23 cellular contexts compared by ENCODE assay signal in genomic region chr21:19844334-19844733, GRCh38.
"Had no signal": no experiment of that assay in that cellular context is flagged by ENCODE, and none has a peak within 500 bp of the region (broad histone marks: within the 10 kb centered on the region; RNA-seq: fewer than 3 reads in every experiment).

No MANE protein-coding gene starts in this region.

- H3K36me3 ChIP-seq: left lung, lower lobe of right lung, ovary, thoracic aorta, tibial nerve, upper lobe of left lung had no signal

- H3K79me2 ChIP-seq: hepatocyte had no signal

- H3K4me3 ChIP-seq: coronary artery, hepatocyte, left lung, lower lobe of right lung, ovary, thoracic aorta, tibial nerve, upper lobe of left lung had no signal

- H2AFZ ChIP-seq: hepatocyte had no signal

- H3K9me3 ChIP-seq: left lung, lower lobe of right lung, ovary, thoracic aorta, tibial nerve, upper lobe of left lung had no signal

- H3K4me2 ChIP-seq: hepatocyte had no signal

- H3K27ac ChIP-seq: coronary artery, hepatocyte, left lung, lower lobe of right lung, ovary, thoracic aorta, tibial nerve, upper lobe of left lung had no signal

- FAIRE-seq: endometrium, frontal cortex, kidney, urothelium cell line had no signal

- ATAC-seq: effector memory CD8-positive, alpha-beta T cell; left lung; lower lobe of right lung; naive thymus-derived CD8-positive, alpha-beta T cell; sciatic nerve; stimulated activated effector memory CD8-positive, alpha-beta T cell treated with anti-CD3 and anti-CD28 coated beads, Interleukin-12 subunit alpha, Interleukin-12 subunit beta, amount 100 ng/mL, for 72 hours; stimulated activated naive CD8-positive, alpha-beta T cell treated with anti-CD3 and anti-CD28 coated beads, Interleukin-15, Interleukin-2, amounts not matched to agents 100 U/mL and 50 U/mL, for 24 hours had no signal

- H3K27me3 ChIP-seq: hepatocyte, left lung, ovary, tibial nerve, upper lobe of left lung had no signal

- DNase-seq: dermis blood vessel endothelial cell; effector memory CD8-positive, alpha-beta T cell; kidney; left cardiac atrium; left lung; lower lobe of right lung; naive thymus-derived CD8-positive, alpha-beta T cell; occipital lobe; ovary; retina; stimulated activated CD4-positive, alpha-beta T cell treated with anti-CD3 and anti-CD28 coated beads, Interleukin-2, amount 100 ng/mL, for 24 hours; stimulated activated CD4-positive, alpha-beta T cell treated with anti-CD3 and anti-CD28 coated beads, Interleukin-4, amount 100 ng/mL, for 24 hours; stimulated activated naive CD8-positive, alpha-beta T cell treated with anti-CD3 and anti-CD28 coated beads, Interleukin-15, Interleukin-2, amounts not matched to agents 100 U/mL and 50 U/mL, for 24 hours; upper lobe of left lung had no signal

- H3K4me1 ChIP-seq: left lung, lower lobe of right lung, tibial nerve, upper lobe of left lung had no signal
